Comparison of ENCODE assay signal across 8 cellular contexts in the genomic region with DNA sequence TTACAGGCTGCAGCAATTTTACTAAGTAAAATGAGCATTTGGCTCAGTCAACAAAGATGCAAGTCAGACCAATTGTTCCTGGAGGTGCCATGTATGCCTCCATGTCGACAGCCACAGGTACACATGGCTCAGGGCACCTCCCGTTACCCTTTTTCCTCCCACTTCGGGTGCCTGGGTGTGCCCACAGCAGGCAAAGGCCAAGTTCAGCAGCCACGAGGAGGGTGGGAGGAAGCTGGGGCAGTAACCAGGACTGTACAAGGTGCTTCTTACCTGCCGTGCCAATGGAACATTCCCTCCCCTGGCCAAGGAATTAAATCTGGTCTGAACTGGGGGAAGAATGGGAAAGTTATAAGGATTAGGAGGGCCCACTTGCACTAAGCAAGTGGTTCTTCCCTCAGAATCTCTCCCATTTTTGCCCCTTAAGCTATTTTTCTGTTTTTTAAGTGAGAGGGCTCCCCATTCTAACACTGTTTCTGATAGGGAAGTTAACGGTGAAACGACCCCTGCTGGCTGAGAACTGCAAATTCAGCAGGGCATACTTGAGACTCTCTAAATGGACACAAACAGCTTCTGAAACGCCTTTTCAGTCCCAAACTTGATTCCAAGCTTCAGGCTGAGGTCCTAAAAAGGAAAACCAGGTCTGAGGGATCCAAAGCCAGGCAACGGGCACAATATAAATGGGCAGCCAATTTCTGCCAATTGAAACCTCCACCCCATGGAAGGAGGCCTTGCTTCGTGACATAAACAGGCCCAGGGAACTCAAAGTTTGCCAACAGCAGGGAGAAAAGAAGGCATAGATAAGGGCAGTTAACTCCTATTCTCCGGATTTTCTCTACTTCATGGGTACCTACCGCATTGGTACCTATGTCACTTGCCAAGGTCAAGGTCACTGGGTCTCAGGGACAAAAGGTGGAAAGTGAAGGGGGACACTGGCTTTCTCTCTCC. TPM values are rescaled to one million over a fixed set of nuclear protein-coding genes. Genes with fewer than 3 reads are reported as not detected.
DNase-seq lines count a peak whose midpoint lies in the region; ATAC-seq and TF ChIP-seq lines count a peak whose summit lies in the region.

No MANE protein-coding gene starts in this region.

- H3K4me3 ChIP-seq in BLaER1 (no peak overlapping the region), HAP-1 (no peak overlapping the region), OCI-LY7 (ENCODE audit: low read depth, low read length, poor library complexity, severe bottlenecking) (peak overlapping the region; percentile 14), fibroblast of pulmonary artery (replicated peaks; ENCODE audit: low read depth, low read length) (no peak overlapping the region), parathyroid adenoma (ENCODE audit: low read depth, low read length) (no peak overlapping the region), vagina (no peak overlapping the region)

- no peaks in the 10 kb centered on the region for H4K20me1 ChIP-seq in BLaER1
- no peaks in the 10 kb centered on the region for H4K20me1 ChIP-seq in OCI-LY7 (ENCODE audit: insufficient read depth, low read length)

- H3K9me2 ChIP-seq in OCI-LY7 (ENCODE audit: insufficient read depth, low read length) = no peaks in the 10 kb centered on the region

- intact Hi-C loops in OCI-LY7 (cut with micrococcal nuclease; ENCODE audit: unreplicated experiment) (loop anchor here (1.0 to 5.0 kb wide), 2 partner anchors 74 to 376 kb away; no protein-coding TSS in a partner anchor), vagina (cut with DNase I) (no loop called here)

- H3K9ac ChIP-seq in BLaER1 (no peak overlapping the region), parathyroid adenoma (no peak overlapping the region)

- H3K36me3 Mint-ChIP-seq in activated T-cell treated with anti-CD3 and anti-CD28 coated beads, Interleukin-2, amount 50 U/mL, for 24 hours (ENCODE audit: low read depth) = peaks cover 26% of the 10 kb centered on the region

- H3K4me1 Mint-ChIP-seq in activated T-cell treated with anti-CD3 and anti-CD28 coated beads, Interleukin-2, amount 50 U/mL, for 24 hours (ENCODE audit: low read depth) = peaks cover 64% of the 10 kb centered on the region

- TF ChIP-seq CTCF in OCI-LY7 (conservative IDR thresholded peaks at IDR 0.05; ENCODE audit: low read length) (peak; percentile 95), fibroblast of pulmonary artery (IDR thresholded peaks at IDR 0.05; ENCODE audit: low read length, missing control alignments) (peak; percentile 89), parathyroid adenoma (IDR thresholded peaks at IDR 0.05) (peak; percentile 74), vagina (IDR thresholded peaks at IDR 0.05) (peak; percentile 35 to 70 (median 70))

- POLR2A ChIA-PET in OCI-LY7 (lab: Charles Lee) = interaction anchor here (0.5 to 2.9 kb wide), 8 partner anchors 8 to 1734 kb away, joined by 3 to 10 read pairs (median 4); a partner anchor contains a TSS

- no peak for TF ChIP-seq POLR2A in vagina (IDR thresholded peaks at IDR 0.05)

- no peaks in the 10 kb centered on the region for H3K79me2 ChIP-seq in OCI-LY7 (ENCODE audit: insufficient read depth, low read depth, low read length)
- H3K79me2 ChIP-seq in parathyroid adenoma = no peaks in the 10 kb centered on the region

- peak; percentile 46 to 71 for DNase-seq in HAP-1 (ENCODE audit: low spot score in 2 of 2)
- DNase-seq in OCI-LY7 (ENCODE audit: low spot score) = peak; percentile 84
- peak; percentile 68 for DNase-seq in activated T-cell treated with anti-CD3 and anti-CD28 coated beads, Interleukin-2, amount 50 U/mL, for 24 hours
- DNase-seq in fibroblast of pulmonary artery (ENCODE audit: low read depth) = peak; percentile 76
- no peak for DNase-seq in vagina (ENCODE audit: extremely low spot score in 2 of 2)

- H2AFZ ChIP-seq in OCI-LY7 (ENCODE audit: low read length) (peak overlapping the region; percentile 47; the same call in 1 of the 2 replicates), parathyroid adenoma (no peak overlapping the region)

- CTCF ChIA-PET in OCI-LY7 (lab: Charles Lee; ENCODE audit: unreplicated experiment) = interaction anchor here (0.7 to 1.5 kb wide), 3 partner anchors 9 to 75 kb away, joined by 3 to 5 read pairs (median 3); no protein-coding TSS in a partner anchor

- H3K27me3 ChIP-seq in BLaER1 (no peaks in the 10 kb centered on the region), HAP-1 (ENCODE audit: low read depth) (no peaks in the 10 kb centered on the region), parathyroid adenoma (ENCODE audit: control insufficient read depth, insufficient read depth, low read length) (no peaks in the 10 kb centered on the region), vagina (no peaks in the 10 kb centered on the region)

- H3K4me1 ChIP-seq in BLaER1 (peaks cover 22% of the 10 kb centered on the region), HAP-1 (no peaks in the 10 kb centered on the region), OCI-LY7 (ENCODE audit: insufficient read depth, low read length, poor library complexity, severe bottlenecking) (peaks cover 71% of the 10 kb centered on the region), parathyroid adenoma (no peaks in the 10 kb centered on the region), vagina (no peaks in the 10 kb centered on the region)

- in situ Hi-C loops in HAP-1 (cut with MboI; ENCODE audit: low sequenced_read_pairs) = loop anchor here (10.0 kb wide), 1 partner anchor 373 kb away; no protein-coding TSS in a partner anchor

- H3K4me2 ChIP-seq in BLaER1 (0 out of 2 replicates have a peak overlapping the region, but pooled peaks have one; percentile 21), OCI-LY7 (ENCODE audit: low read length) (peak overlapping the region; percentile 47), parathyroid adenoma (ENCODE audit: low read length) (no peak overlapping the region)

- no TSS peak for BruUV-seq in OCI-LY7 (replicated peaks; lab: Mats Ljungman, UMichigan)

- no peak overlapping the region for H3K27ac ChIP-seq in BLaER1
- peak overlapping the region; percentile 56 for H3K27ac ChIP-seq in OCI-LY7 (ENCODE audit: low read depth, low read length, poor library complexity, severe bottlenecking)
- H3K27ac ChIP-seq in parathyroid adenoma = no peak overlapping the region
- no peak overlapping the region for H3K27ac ChIP-seq in vagina

- H3K9me3 ChIP-seq in BLaER1 = peaks cover 11% of the 10 kb centered on the region
- no peaks in the 10 kb centered on the region; the same call in 1 of the 2 replicates for H3K9me3 ChIP-seq in HAP-1
- H3K9me3 ChIP-seq in OCI-LY7 (ENCODE audit: low read length) = peaks cover 33% of the 10 kb centered on the region
- H3K9me3 ChIP-seq in parathyroid adenoma (ENCODE audit: control insufficient read depth, low read length) = no peaks in the 10 kb centered on the region
- H3K9me3 ChIP-seq in vagina = peaks cover 4% of the 10 kb centered on the region

- H3K4me3 Mint-ChIP-seq in activated T-cell treated with anti-CD3 and anti-CD28 coated beads, Interleukin-2, amount 50 U/mL, for 24 hours = peak overlapping the region; percentile 58

- no peaks in the 10 kb centered on the region for H3K27me3 Mint-ChIP-seq in activated T-cell treated with anti-CD3 and anti-CD28 coated beads, Interleukin-2, amount 50 U/mL, for 24 hours

- peak overlapping the region; percentile 93 for H3K27ac Mint-ChIP-seq in activated T-cell treated with anti-CD3 and anti-CD28 coated beads, Interleukin-2, amount 50 U/mL, for 24 hours

- no peak for ATAC-seq in HG02588 (IDR thresholded peaks at IDR 0.05; ENCODE audit: unreplicated experiment)

- H3K36me3 ChIP-seq in BLaER1 (no peaks in the 10 kb centered on the region), HAP-1 (replicated peaks) (no peaks in the 10 kb centered on the region), OCI-LY7 (ENCODE audit: insufficient read depth, low read length) (peaks cover 31% of the 10 kb centered on the region), parathyroid adenoma (ENCODE audit: control insufficient read depth, insufficient read depth, low read length) (no peaks in the 10 kb centered on the region), vagina (no peaks in the 10 kb centered on the region)

- H3K9me3 Mint-ChIP-seq in activated T-cell treated with anti-CD3 and anti-CD28 coated beads, Interleukin-2, amount 50 U/mL, for 24 hours = peaks cover 21% of the 10 kb centered on the region

RNA-seq across cellular contexts. Expression of a gene that starts 24.8 kb away (rescaled TPM):
- total RNA-seq in OCI-LY7 (2014; rRNA removed; shearing (Covaris generic)) = 68.4 and 73.3 TPM in 2 replicates
- total RNA-seq in OCI-LY7 (2022) = 106 and 114 TPM in 2 replicates
- not detected for total RNA-seq in vagina

RNA-seq across cellular contexts. Expression of a gene that starts 38.6 kb away (rescaled TPM):
- total RNA-seq in OCI-LY7 (2014; rRNA removed; shearing (Covaris generic)) = 56.9 and 59.6 TPM in 2 replicates
- total RNA-seq in OCI-LY7 (2022) (146 and 177 TPM in 2 replicates), vagina (13.5 TPM)

RNA-seq across cellular contexts. Expression of a gene that starts 52.6 kb away (rescaled TPM):
- 12.3 and 13.7 TPM in 2 replicates for total RNA-seq in OCI-LY7 (2014; rRNA removed; shearing (Covaris generic))
- 9.7 and 10.3 TPM in 2 replicates for total RNA-seq in OCI-LY7 (2022)
- total RNA-seq in vagina = 28.5 TPM

Comparison
In these comparisons a context has a peak if more than half of its experiments do, and no peak if none do; other contexts are left out.
1. DNase-seq: peak in HAP-1 (2 of 2), OCI-LY7 (single experiment), activated T-cell treated with anti-CD3 and anti-CD28 coated beads, Interleukin-2, amount 50 U/mL, for 24 hours (single experiment) and fibroblast of pulmonary artery (single experiment); none in vagina (0 of 2).
2. RNA of a gene that starts 24.8 kb away (total RNA-seq): 68.4 to 114 TPM in OCI-LY7; not detected in vagina (single experiment); every median in the first group is over 10 times any median in the second.
3. Peak in every context shown above with its lines, with median percentiles within 50 percentile points of each other: CTCF ChIP-seq.